Comparison of ENCODE assay signal across 8 cellular contexts in the genomic region with DNA sequence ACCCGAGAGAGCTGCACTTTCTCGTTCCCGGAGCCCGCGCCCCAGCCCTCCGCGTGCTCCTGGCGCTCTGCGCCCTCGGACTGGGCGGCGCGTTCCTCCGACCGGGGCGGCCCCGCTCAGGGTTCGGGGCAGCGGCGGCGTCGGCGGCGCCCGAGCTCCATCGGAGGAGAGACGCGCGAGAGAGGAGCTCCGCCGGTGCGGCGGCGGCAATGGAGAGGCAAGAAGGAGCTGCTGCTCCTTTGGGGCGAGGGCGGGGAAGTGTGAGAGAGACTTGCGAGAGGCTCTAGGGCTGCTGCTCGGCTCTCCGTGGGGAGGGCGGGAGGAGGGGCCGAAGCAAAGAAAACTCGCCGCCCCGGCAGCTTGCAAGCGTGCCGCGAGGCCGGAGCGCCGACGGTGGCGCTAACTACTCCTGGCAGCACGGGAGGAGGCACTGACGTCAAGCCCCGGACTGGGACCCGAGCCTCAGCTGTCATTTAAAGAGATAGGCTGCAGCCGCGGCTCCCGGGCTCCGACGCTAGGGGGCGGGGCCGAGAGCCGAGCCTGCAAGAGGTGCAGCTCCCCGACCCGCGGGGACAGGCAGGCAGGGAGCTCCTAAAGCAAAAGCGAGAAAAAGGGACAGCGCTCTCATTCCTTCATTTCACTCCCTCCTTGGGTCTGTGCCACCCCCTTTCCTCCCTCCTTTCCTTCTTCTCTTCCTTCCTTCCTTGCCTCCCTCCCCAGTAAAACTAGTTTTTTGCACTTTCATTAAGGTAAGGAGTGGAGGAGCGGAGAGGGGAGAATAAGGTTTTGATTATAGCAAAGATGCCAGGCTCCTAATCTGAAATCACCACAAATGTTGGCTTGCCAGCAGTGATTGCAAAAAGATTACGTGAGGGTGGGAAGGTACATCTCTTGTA. TPM values are rescaled to one million over a fixed set of nuclear protein-coding genes. Genes with fewer than 3 reads are reported as not detected.
DNase-seq lines count a peak whose midpoint lies in the region; ATAC-seq and TF ChIP-seq lines count a peak whose summit lies in the region.

Gene KCTD8 (minus strand): TSS at position 262 of the 896 bp plus-strand sequence.

- CTCF ChIA-PET in A673 (lab: Charles Lee): interaction anchor here (1.2 kb wide), 1 partner anchor 181 kb away, joined by 4 read pairs; no protein-coding TSS in a partner anchor

- POLR2A ChIA-PET in A673 (lab: Charles Lee; ENCODE audit: low non-redundant PET): no interaction called here

- peak; percentile 81 for TF ChIP-seq CTCF in A673 (conservative IDR thresholded peaks at IDR 0.05; ENCODE audit: low read depth, low read length)
- peak; percentile 50 for TF ChIP-seq CTCF in liver (IDR thresholded peaks at IDR 0.05; ENCODE audit: low read depth, low read length, missing input control)

- ATAC-seq in GM18519 (IDR thresholded peaks at IDR 0.05; ENCODE audit: low FRiP score, unreplicated experiment) (peak; percentile 97), HG03045 (IDR thresholded peaks at IDR 0.05; ENCODE audit: unreplicated experiment) (peak; percentile 96)

- H3K27me3 ChIP-seq in A673 (replicated peaks; ENCODE audit: insufficient read depth, low read depth, low read length, poor library complexity) (peaks cover 63% of the 10 kb centered on the region), duodenal mucosa (ENCODE audit: control insufficient read depth in 1 of 2, insufficient read depth in 2 of 2, low read length in 2 of 2) (peaks cover 9 to 40% of the 10 kb centered on the region in 2 donors), liver (ENCODE audit: control insufficient read depth in 4 of 4, insufficient read depth in 4 of 4, low read length in 3 of 4) (peaks cover 0 to 17% (median 1%) of the 10 kb centered on the region in 4 donors)

- no TSS peak for BruUV-seq in A673 (replicated peaks; lab: Mats Ljungman, UMichigan)

- H3K4me3 ChIP-seq in A673 (ENCODE audit: low read depth, low read length, poor library complexity, severe bottlenecking): peak within 1 kb of the TSS; percentile 33
- peak within 1 kb of the TSS; percentile 45 to 67 for H3K4me3 ChIP-seq in duodenal mucosa (ENCODE audit: low read depth in 1 of 2, low read length in 2 of 2)
- peak within 1 kb of the TSS; percentile 0 to 58 (median 9) for H3K4me3 ChIP-seq in liver (ENCODE audit: low read depth in 1 of 3, low read length in 3 of 3)

- DNase-seq in A673 (ENCODE audit: low spot score) (peak; percentile 92), NCI-H2107 (lab: John Stamatoyannopoulos, UW) (peak; percentile 31)
- peak; percentile 12 to 16 for DNase-seq in activated CD4-positive, alpha-beta T cell treated with anti-CD3 and anti-CD28 coated beads for 4 hours
- DNase-seq in stimulated activated CD4-positive, alpha-beta T cell treated with anti-CD3 and anti-CD28 coated beads, Interleukin-2, amount 100 ng/mL, for 48 hours: peak; percentile 57 to 67

- H3K9ac ChIP-seq in duodenal mucosa (ENCODE audit: low read depth in 1 of 2, low read length in 2 of 2): no peak within 1 kb of the TSS
- no peak within 1 kb of the TSS for H3K9ac ChIP-seq in liver (ENCODE audit: low read depth in 1 of 2, low read length in 2 of 2)

- H3K36me3 ChIP-seq in A673 (ENCODE audit: insufficient read depth, low read length, poor library complexity, severe bottlenecking) (no peaks in the 10 kb centered on the region), duodenal mucosa (ENCODE audit: control insufficient read depth in 1 of 2, insufficient read depth in 2 of 2, low read length in 2 of 2) (no peaks in the 10 kb centered on the region), liver (ENCODE audit: control insufficient read depth in 4 of 4, insufficient read depth in 3 of 4, low read depth in 1 of 4, low read length in 3 of 4) (no peaks in the 10 kb centered on the region)

- no peaks in the 10 kb centered on the region for H3K4me1 ChIP-seq in A673 (ENCODE audit: insufficient read depth, low read length, poor library complexity, severe bottlenecking)
- H3K4me1 ChIP-seq in duodenal mucosa (ENCODE audit: control insufficient read depth in 1 of 2, insufficient read depth in 2 of 2, low read length in 2 of 2): peaks cover 0 to 5% of the 10 kb centered on the region in 2 donors
- peaks cover 12 to 23% (median 18%) of the 10 kb centered on the region in 4 donors for H3K4me1 ChIP-seq in liver (ENCODE audit: control insufficient read depth in 4 of 4, insufficient read depth in 4 of 4, low read length in 3 of 4)

- no peak within 1 kb of the TSS for H3K27ac ChIP-seq in A673 (ENCODE audit: low read depth, low read length, poor library complexity, severe bottlenecking)
- H3K27ac ChIP-seq in duodenal mucosa (ENCODE audit: low read depth, low read length): no peak within 1 kb of the TSS
- H3K27ac ChIP-seq in liver (ENCODE audit: low read depth in 1 of 2, low read length in 2 of 2): no peak within 1 kb of the TSS

- peak in 1 of 2 donors; percentile 40 for TF ChIP-seq RAD21 in liver (IDR thresholded peaks at IDR 0.05)

- intact Hi-C loops in A673 (cut with micrococcal nuclease; ENCODE audit: unreplicated experiment): no loop called here

- H3K9me3 ChIP-seq in A673 (ENCODE audit: low read depth, low read length, poor library complexity, severe bottlenecking) (no peaks in the 10 kb centered on the region), duodenal mucosa (ENCODE audit: control insufficient read depth in 1 of 2, low read length in 2 of 2) (no peaks in the 10 kb centered on the region), liver (ENCODE audit: control insufficient read depth in 4 of 4, low read length in 3 of 4) (peaks cover 0 to 6% (median 0%) of the 10 kb centered on the region in 4 donors)

- WGBS in liver: 2% methylated on average over 71 of the region's 71 CpGs

TF ChIP-seq in liver, 16 proteins besides CTCF, POLR2A, EP300 and RAD21:
- TF ChIP-seq FOXA2 (IDR thresholded peaks at IDR 0.05) (no peak), GABPA (IDR thresholded peaks at IDR 0.05 in 1 of 2, conservative IDR thresholded peaks at IDR 0.05 in 1 of 2) (no peak), NR2F2 (IDR thresholded peaks at IDR 0.05) (no peak), ATF3 (IDR thresholded peaks at IDR 0.05) (no peak), HNF4A (conservative IDR thresholded peaks at IDR 0.05) (no peak), EGR1 (IDR thresholded peaks at IDR 0.05; ENCODE audit: low read depth in 2 of 2) (no peak), FOXA1 (IDR thresholded peaks at IDR 0.05) (no peak), SP1 (IDR thresholded peaks at IDR 0.05) (no peak), TAF1 (conservative IDR thresholded peaks at IDR 0.05) (no peak), MAX (IDR thresholded peaks at IDR 0.05) (no peak)
- TF ChIP-seq, protein P1, sequence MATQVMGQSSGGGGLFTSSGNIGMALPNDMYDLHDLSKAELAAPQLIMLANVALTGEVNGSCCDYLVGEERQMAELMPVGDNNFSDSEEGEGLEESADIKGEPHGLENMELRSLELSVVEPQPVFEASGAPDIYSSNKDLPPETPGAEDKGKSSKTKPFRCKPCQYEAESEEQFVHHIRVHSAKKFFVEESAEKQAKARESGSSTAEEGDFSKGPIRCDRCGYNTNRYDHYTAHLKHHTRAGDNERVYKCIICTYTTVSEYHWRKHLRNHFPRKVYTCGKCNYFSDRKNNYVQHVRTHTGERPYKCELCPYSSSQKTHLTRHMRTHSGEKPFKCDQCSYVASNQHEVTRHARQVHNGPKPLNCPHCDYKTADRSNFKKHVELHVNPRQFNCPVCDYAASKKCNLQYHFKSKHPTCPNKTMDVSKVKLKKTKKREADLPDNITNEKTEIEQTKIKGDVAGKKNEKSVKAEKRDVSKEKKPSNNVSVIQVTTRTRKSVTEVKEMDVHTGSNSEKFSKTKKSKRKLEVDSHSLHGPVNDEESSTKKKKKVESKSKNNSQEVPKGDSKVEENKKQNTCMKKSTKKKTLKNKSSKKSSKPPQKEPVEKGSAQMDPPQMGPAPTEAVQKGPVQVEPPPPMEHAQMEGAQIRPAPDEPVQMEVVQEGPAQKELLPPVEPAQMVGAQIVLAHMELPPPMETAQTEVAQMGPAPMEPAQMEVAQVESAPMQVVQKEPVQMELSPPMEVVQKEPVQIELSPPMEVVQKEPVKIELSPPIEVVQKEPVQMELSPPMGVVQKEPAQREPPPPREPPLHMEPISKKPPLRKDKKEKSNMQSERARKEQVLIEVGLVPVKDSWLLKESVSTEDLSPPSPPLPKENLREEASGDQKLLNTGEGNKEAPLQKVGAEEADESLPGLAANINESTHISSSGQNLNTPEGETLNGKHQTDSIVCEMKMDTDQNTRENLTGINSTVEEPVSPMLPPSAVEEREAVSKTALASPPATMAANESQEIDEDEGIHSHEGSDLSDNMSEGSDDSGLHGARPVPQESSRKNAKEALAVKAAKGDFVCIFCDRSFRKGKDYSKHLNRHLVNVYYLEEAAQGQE (IDR thresholded peaks at IDR 0.05): no peak
- TF ChIP-seq, protein P2, sequence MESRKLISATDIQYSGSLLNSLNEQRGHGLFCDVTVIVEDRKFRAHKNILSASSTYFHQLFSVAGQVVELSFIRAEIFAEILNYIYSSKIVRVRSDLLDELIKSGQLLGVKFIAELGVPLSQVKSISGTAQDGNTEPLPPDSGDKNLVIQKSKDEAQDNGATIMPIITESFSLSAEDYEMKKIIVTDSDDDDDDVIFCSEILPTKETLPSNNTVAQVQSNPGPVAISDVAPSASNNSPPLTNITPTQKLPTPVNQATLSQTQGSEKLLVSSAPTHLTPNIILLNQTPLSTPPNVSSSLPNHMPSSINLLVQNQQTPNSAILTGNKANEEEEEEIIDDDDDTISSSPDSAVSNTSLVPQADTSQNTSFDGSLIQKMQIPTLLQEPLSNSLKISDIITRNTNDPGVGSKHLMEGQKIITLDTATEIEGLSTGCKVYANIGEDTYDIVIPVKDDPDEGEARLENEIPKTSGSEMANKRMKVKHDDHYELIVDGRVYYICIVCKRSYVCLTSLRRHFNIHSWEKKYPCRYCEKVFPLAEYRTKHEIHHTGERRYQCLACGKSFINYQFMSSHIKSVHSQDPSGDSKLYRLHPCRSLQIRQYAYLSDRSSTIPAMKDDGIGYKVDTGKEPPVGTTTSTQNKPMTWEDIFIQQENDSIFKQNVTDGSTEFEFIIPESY (IDR thresholded peaks at IDR 0.05): no peak

RNA-seq across cellular contexts. Expression of gene KCTD8, which starts in this region (rescaled TPM):
- total RNA-seq in A673 (2021) (not detected in 2 replicates), liver (not detected)
- not detected for polyA plus RNA-seq in liver

Comparison
In these comparisons a context has a peak if more than half of its experiments do, and no peak if none do; other contexts are left out.
1. Peak in DNase-seq and H3K4me3 ChIP-seq in A673; RNA of the gene not detected or under 1 TPM.
2. DNase-seq: peak in every context shown above with its lines; median percentile 92 in A673; 62 in stimulated activated CD4-positive, alpha-beta T cell treated with anti-CD3 and anti-CD28 coated beads, Interleukin-2, amount 100 ng/mL, for 48 hours; 31 in NCI-H2107; 14 in activated CD4-positive, alpha-beta T cell treated with anti-CD3 and anti-CD28 coated beads for 4 hours.